Comparison of ENCODE assay signal across 8 cellular contexts in the genomic region with DNA sequence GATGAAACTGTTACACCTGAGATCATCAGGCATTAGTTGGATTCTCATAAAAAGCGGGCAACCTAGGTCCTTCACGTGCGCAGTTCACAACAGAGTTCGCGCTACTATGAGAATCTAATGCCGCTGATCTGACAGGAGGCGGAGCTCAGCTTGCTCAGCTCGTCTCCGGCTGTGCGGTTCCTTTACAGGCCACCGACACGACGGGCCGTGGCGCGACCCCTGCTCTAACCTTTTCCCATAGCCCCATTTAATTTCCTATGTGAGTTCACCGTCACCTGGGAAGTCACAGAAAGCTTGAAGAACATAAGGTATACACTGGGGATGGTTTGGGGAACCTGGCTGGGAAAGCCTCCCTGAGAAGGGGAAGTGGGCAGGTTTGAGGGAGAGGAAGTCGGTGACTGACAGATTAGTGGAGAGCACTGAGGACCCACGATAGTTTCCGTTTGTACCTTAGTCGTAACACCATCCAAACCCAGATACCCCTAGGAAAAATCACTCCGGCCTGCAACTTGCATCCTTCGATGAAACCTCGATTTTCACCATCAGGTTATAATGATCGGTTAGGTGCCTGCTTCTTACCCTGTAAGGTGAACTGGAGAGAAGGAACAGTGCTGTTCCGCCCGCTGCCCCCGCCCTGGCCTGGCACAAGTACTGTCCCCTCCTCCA. TPM values are rescaled to one million over a fixed set of nuclear protein-coding genes. Genes with fewer than 3 reads are reported as not detected.
DNase-seq lines count a peak whose midpoint lies in the region; ATAC-seq lines count a peak whose summit lies in the region.

No MANE protein-coding gene starts in this region.

- DNase-seq in GDM1 (lab: John Stamatoyannopoulos, UW) (peak; percentile 46), SKM-1 treated with dmso at 0.1 percent for 144 hours (lab: John Stamatoyannopoulos, UW; ENCODE audit: unreplicated experiment) (peak; percentile 40), islet precursor cell (peak; percentile 74), NCI-H446 (lab: John Stamatoyannopoulos, UW) (no peak)
- peak; percentile 28 for DNase-seq in stimulated activated CD4-positive, alpha-beta T cell treated with anti-CD3 and anti-CD28 coated beads, Interleukin-2, amount 100 ng/mL, for 4 hours (ENCODE audit: low read depth)

- ATAC-seq in HG02852 (IDR thresholded peaks at IDR 0.05; ENCODE audit: unreplicated experiment) = peak; percentile 36
- ATAC-seq in HG03135 (IDR thresholded peaks at IDR 0.05; ENCODE audit: unreplicated experiment) = no peak

- 23 to 29% (median 28%) methylated on average over 28 of the region's 28 CpGs for WGBS in adipose tissue, 3 donors

- peak overlapping the region; percentile 68 for H3K27ac ChIP-seq in adipose tissue (ENCODE audit: low read depth, low read length)

RNA-seq across cellular contexts. Expression of a gene that starts 2.8 kb away (rescaled TPM):
- polyA plus RNA-seq in adipose tissue = 10 to 100 TPM; 29.4 to 34.1 (median 33.6) TPM

RNA-seq across cellular contexts. Expression of a gene that starts 11.9 kb away (rescaled TPM):
- polyA plus RNA-seq in adipose tissue = not detected

RNA-seq across cellular contexts. Expression of a gene that starts 24.8 kb away (rescaled TPM):
- polyA plus RNA-seq in adipose tissue = 10 to 100 TPM; 56.1 to 77.2 (median 56.9) TPM

RNA-seq across cellular contexts. Expression of a gene that starts 28.9 kb away (rescaled TPM):
- 1,000 to 10,000 TPM in 1 of 3 donors, 100 to 1,000 TPM in 2; 478 to 1,510 (median 796) TPM for polyA plus RNA-seq in adipose tissue

RNA-seq across cellular contexts. Expression of a gene that starts 55.7 kb away (rescaled TPM):
- 10 to 100 TPM; 13.5 to 24.2 (median 14.6) TPM for polyA plus RNA-seq in adipose tissue

Comparison
In these comparisons a context has a peak if more than half of its experiments do, and no peak if none do; other contexts are left out.
1. DNase-seq: peak in GDM1 (single experiment), SKM-1 treated with dmso at 0.1 percent for 144 hours (single experiment), islet precursor cell (single experiment) and stimulated activated CD4-positive, alpha-beta T cell treated with anti-CD3 and anti-CD28 coated beads, Interleukin-2, amount 100 ng/mL, for 4 hours (single experiment); none in NCI-H446 (0 of 2).